1 cellular context compared by ENCODE assay signal in genomic region chr20:44832724-44833123, GRCh38.
TF ChIP-seq lines count a peak whose summit lies in the region.

No MANE protein-coding gene starts in this region.

TF ChIP-seq in K562, 482 proteins besides CTCF, POLR2A, EP300 and RAD21 (continued from another document):
- TF ChIP-seq PBX2 (CRISPR knock-in tag; IDR thresholded peaks at IDR 0.05; ENCODE audit: low read depth) (no peak), PBX2 (tag; conservative IDR thresholded peaks at IDR 0.05; ENCODE audit: low read depth) (peak; percentile 55; the same call in 1 of the 2 replicates), MTA3 (IDR thresholded peaks at IDR 0.05; ENCODE audit: borderline replicate concordance) (no peak)
- TF ChIP-seq, protein P1, sequence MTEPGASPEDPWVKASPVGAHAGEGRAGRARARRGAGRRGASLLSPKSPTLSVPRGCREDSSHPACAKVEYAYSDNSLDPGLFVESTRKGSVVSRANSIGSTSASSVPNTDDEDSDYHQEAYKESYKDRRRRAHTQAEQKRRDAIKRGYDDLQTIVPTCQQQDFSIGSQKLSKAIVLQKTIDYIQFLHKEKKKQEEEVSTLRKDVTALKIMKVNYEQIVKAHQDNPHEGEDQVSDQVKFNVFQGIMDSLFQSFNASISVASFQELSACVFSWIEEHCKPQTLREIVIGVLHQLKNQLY (CRISPR knock-in tag; conservative IDR thresholded peaks at IDR 0.05): no peak
